In the genomic region with DNA sequence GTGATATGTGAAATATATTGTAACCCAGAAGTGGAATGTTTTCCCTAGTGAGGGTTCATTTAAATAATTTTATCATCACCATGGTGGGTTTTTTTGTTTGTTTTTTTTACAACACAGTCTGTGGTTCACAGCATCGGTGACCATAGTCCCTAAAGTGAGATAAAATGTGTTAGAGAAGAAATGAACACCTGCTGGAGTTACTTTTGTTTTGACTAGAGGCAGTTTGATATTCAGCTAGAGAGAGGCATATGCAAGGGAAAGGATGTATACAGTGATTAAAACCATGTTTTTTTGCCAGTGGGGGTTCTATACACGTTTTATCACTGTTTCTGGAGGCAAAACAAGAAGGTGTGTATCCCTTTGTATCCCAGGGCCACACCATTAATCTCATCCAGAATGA, we compare ENCODE assay signal across 21 cellular contexts.
"Had no signal": no experiment of that assay in that cellular context is flagged by ENCODE, and none has a peak within 500 bp of the region (broad histone marks: within the 10 kb centered on the region; RNA-seq: fewer than 3 reads in every experiment).

No MANE protein-coding gene starts in this region.

- H3K27me3 ChIP-seq: esophagus squamous epithelium, ovary, sigmoid colon, stomach, tibial artery had no signal

- DNase-seq: effector memory CD8-positive, alpha-beta T cell; erythroblast; esophagus squamous epithelium; hypothalamus; left ventricle myocardium superior; lower lobe of right lung; natural killer cell; occipital lobe; ovary; posterior cingulate gyrus; psoas muscle; right cardiac atrium; sigmoid colon; stimulated activated CD4-positive, alpha-beta T cell treated with anti-CD3 and anti-CD28 coated beads, Interleukin-2, amount 100 ng/mL, for 24 hours; stimulated activated CD4-positive, alpha-beta T cell treated with anti-CD3 and anti-CD28 coated beads, Interleukin-4, amount 100 ng/mL, for 24 hours; stimulated activated naive CD4-positive, alpha-beta T cell treated with Interleukin-2 at 50 U/mL for 16 hours; stomach; tibial artery had no signal

- H3K9me3 ChIP-seq: esophagus squamous epithelium, lower lobe of right lung, ovary, psoas muscle, sigmoid colon, stomach, tibial artery had no signal

- H3K36me3 ChIP-seq: esophagus squamous epithelium, lower lobe of right lung, ovary, sigmoid colon, stomach, tibial artery had no signal

- H3K27me3 Mint-ChIP-seq: effector memory CD8-positive, alpha-beta T cell; type B pancreatic cell had no signal

- H3K27ac ChIP-seq: coronary artery, esophagus squamous epithelium, lower lobe of right lung, ovary, psoas muscle, sigmoid colon, stomach, tibial artery had no signal

- H3K4me1 ChIP-seq: esophagus squamous epithelium, lower lobe of right lung, psoas muscle, sigmoid colon, stomach, tibial artery had no signal

- H3K4me3 ChIP-seq: coronary artery, esophagus squamous epithelium, lower lobe of right lung, ovary, psoas muscle, sigmoid colon, stomach, tibial artery had no signal

- ATAC-seq: effector memory CD8-positive, alpha-beta T cell; left ventricle myocardium superior; lower lobe of right lung; natural killer cell; psoas muscle; right cardiac atrium; stimulated activated effector memory CD8-positive, alpha-beta T cell treated with anti-CD3 and anti-CD28 coated beads, Interleukin-12 subunit alpha, Interleukin-12 subunit beta, amount 100 ng/mL, for 72 hours had no signal

- H3K4me1 Mint-ChIP-seq: natural killer cell; stimulated activated effector memory CD8-positive, alpha-beta T cell treated with anti-CD3 and anti-CD28 coated beads, Interleukin-12 subunit alpha, Interleukin-12 subunit beta, amount 100 ng/mL, for 72 hours had no signal

- H3K4me3 Mint-ChIP-seq: effector memory CD8-positive, alpha-beta T cell; natural killer cell; stimulated activated effector memory CD8-positive, alpha-beta T cell treated with anti-CD3 and anti-CD28 coated beads, Interleukin-12 subunit alpha, Interleukin-12 subunit beta, amount 100 ng/mL, for 72 hours; type B pancreatic cell had no signal

- H3K36me3 Mint-ChIP-seq: stimulated activated effector memory CD8-positive, alpha-beta T cell treated with anti-CD3 and anti-CD28 coated beads, Interleukin-12 subunit alpha, Interleukin-12 subunit beta, amount 100 ng/mL, for 72 hours; type B pancreatic cell had no signal

- H3K27ac Mint-ChIP-seq: effector memory CD8-positive, alpha-beta T cell; natural killer cell; stimulated activated effector memory CD8-positive, alpha-beta T cell treated with anti-CD3 and anti-CD28 coated beads, Interleukin-12 subunit alpha, Interleukin-12 subunit beta, amount 100 ng/mL, for 72 hours; type B pancreatic cell had no signal
